In the genomic region with DNA sequence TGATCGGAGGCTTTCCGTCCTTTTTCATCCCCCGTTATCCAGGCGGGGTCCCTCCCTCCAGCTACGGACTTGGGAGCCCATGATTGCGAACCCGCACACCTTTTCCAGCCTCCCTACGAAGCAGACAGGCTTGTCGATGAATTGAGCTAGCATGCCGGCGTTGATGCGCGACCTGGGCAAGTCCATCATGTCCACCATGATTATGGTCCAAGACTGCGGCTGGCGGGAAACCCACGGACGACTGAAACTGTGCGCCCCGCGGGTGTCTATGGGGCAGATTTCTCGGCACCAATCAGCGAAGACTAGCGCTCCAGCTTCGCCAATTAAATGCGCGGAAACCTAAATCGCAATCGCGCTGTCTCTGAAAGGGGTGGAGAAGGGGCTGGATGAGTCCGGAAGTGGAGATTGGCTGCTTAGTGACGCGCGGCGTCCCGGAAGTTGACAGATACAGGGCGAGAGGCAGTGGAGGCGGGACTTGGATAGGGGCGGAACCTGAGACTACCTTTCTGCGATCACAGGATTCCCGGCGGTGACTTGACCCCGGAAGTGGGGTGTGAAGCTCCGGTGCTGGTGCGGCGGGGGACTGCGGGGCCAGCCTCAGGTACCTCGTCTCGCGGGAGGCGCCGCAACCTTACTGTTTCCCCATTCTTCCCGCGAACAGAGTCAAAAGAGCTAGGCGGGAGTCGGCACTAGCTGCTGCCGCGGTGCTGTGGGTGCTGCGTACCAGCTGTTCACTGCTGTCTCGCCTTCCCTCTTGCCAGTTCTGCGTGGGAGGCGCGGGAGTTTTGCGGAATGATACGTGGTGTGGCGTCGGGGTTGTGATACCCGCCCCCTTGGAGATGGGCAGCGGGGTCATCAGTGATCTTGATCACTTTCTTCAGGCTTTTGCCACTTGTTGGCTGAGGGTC, we compare ENCODE assay signal across 8 cellular contexts. TPM values are rescaled to one million over a fixed set of nuclear protein-coding genes. Genes with fewer than 3 reads are reported as not detected.
DNase-seq lines count a peak whose midpoint lies in the region; ATAC-seq and TF ChIP-seq lines count a peak whose summit lies in the region.

A gene (plus strand): TSS at position 532 of the 908 bp plus-strand sequence. CDS start 32,620 bp downstream, outside the sequence.

- peak; percentile 98 for DNase-seq in GM04504 (ENCODE audit: low read depth)
- DNase-seq in NCI-H1048 (lab: John Stamatoyannopoulos, UW): peak; percentile 98
- DNase-seq in SK-N-SH: peak; percentile 93
- DNase-seq in activated naive CD4-positive, alpha-beta T cell treated with anti-CD3 and anti-CD28 coated beads, Interleukin-2, amount 50 U/mL, for 16 hours: peak; percentile 98
- DNase-seq in germinal center (ENCODE audit: low spot score): peak; percentile 95
- DNase-seq in non-pigmented ciliary epithelial cell (ENCODE audit: low read depth): peak; percentile 97
- DNase-seq in superior temporal gyrus (ENCODE audit: extremely low spot score): peak; percentile 100

- peak within 1 kb of the TSS; percentile 79 to 85 for H3K4me3 ChIP-seq in SK-N-SH (ENCODE audit: low read depth in 2 of 2, low read length in 1 of 2)

- peak; percentile 98 for ATAC-seq in HG02571 (IDR thresholded peaks at IDR 0.05; ENCODE audit: unreplicated experiment)

- POLR2A ChIA-PET in SK-N-SH (lab: Yijun Ruan, JAX): interaction anchor here (0.6 to 2.7 kb wide), 16 partner anchors 8 to 686 kb away, joined by 3 to 25 read pairs (median 4); a partner anchor contains a TSS

- no peaks in the 10 kb centered on the region for H3K9me2 ChIP-seq in SK-N-SH

- peak within 1 kb of the TSS; percentile 81 for H3K4me2 ChIP-seq in SK-N-SH

- no peaks in the 10 kb centered on the region for H3K27me3 ChIP-seq in SK-N-SH (ENCODE audit: insufficient read depth)

- TF ChIP-seq EP300 in SK-N-SH (IDR thresholded peaks at IDR 0.05; ENCODE audit: borderline replicate concordance in 1 of 2, low read depth in 1 of 2, low read length in 1 of 2): peak in 1 of 2 experiments; percentile 3; a peak in 1 of 4 replicates

- H3K4me1 ChIP-seq in SK-N-SH (ENCODE audit: control insufficient read depth in 1 of 2, insufficient read depth in 2 of 2, low read depth in 1 of 2, low read length in 1 of 2): peaks cover 0 to 21% of the 10 kb centered on the region in 2 experiments; a peak in 2 of 4 replicates

- WGBS in SK-N-SH (ENCODE audit: low lambda C conversion rate): 1% methylated on average over 68 of the region's 68 CpGs

- H3K9ac ChIP-seq in SK-N-SH: peak within 1 kb of the TSS; percentile 68

- no peak for TF ChIP-seq CTCF in SK-N-SH (IDR thresholded peaks at IDR 0.05)

- H3F3A ChIP-seq in SK-N-SH (replicated peaks; ENCODE audit: insufficient read depth): no peaks in the 10 kb centered on the region

- peak within 1 kb of the TSS; percentile 80 to 96 for H3K27ac ChIP-seq in SK-N-SH (ENCODE audit: low read depth in 2 of 2, low read length in 1 of 2)

- no peaks in the 10 kb centered on the region for H3K9me3 ChIP-seq in SK-N-SH

- H3K79me2 ChIP-seq in SK-N-SH (ENCODE audit: insufficient read depth): peaks cover 41% of the 10 kb centered on the region

- CTCF ChIA-PET in SK-N-SH (lab: Yijun Ruan, JAX): interaction anchor here (0.6 to 4.3 kb wide), 14 partner anchors 12 to 656 kb away, joined by 3 to 23 read pairs (median 5); a partner anchor contains a TSS

- no peaks in the 10 kb centered on the region for H4K20me1 ChIP-seq in SK-N-SH (ENCODE audit: insufficient read depth)

- peak within 1 kb of the TSS; percentile 91 for H2AFZ ChIP-seq in SK-N-SH (ENCODE audit: low read depth)

- no peak for TF ChIP-seq RAD21 in SK-N-SH (IDR thresholded peaks at IDR 0.05; ENCODE audit: low read length)

- peaks cover 12 to 16% of the 10 kb centered on the region in 2 experiments for H3K36me3 ChIP-seq in SK-N-SH (replicated peaks in 1 of 2; ENCODE audit: control insufficient read depth in 1 of 2, insufficient read depth in 2 of 2, low read length in 1 of 2)

TF ChIP-seq in SK-N-SH, 30 proteins besides CTCF, POLR2A, EP300 and RAD21 (continues in another document):
- no peak for TF ChIP-seq SMC3 (IDR thresholded peaks at IDR 0.05; ENCODE audit: low read depth, low read length)
- TF ChIP-seq SIN3A (IDR thresholded peaks at IDR 0.05; ENCODE audit: borderline replicate concordance, low read depth, low read length): peak; percentile 83
- peak; percentile 88 for TF ChIP-seq POLR2AphosphoS5 (IDR thresholded peaks at IDR 0.05; ENCODE audit: low read depth, low read length)
- TF ChIP-seq, protein P1, sequence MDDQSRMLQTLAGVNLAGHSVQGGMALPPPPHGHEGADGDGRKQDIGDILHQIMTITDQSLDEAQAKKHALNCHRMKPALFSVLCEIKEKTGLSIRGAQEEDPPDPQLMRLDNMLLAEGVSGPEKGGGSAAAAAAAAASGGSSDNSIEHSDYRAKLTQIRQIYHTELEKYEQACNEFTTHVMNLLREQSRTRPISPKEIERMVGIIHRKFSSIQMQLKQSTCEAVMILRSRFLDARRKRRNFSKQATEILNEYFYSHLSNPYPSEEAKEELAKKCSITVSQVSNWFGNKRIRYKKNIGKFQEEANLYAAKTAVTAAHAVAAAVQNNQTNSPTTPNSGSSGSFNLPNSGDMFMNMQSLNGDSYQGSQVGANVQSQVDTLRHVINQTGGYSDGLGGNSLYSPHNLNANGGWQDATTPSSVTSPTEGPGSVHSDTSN (IDR thresholded peaks at IDR 0.05): peak; percentile 55
- 0 out of 2 replicates have a peak, but pooled peaks have one; percentile 35 for TF ChIP-seq RXRA (IDR thresholded peaks at IDR 0.05; ENCODE audit: borderline replicate concordance, low read depth)
- peak; percentile 92 for TF ChIP-seq TAF1 (IDR thresholded peaks at IDR 0.05; ENCODE audit: borderline replicate concordance, low read depth, low read length)
- peak; percentile 8; the same call in 1 of the 2 replicates for TF ChIP-seq FOSL2 (IDR thresholded peaks at IDR 0.05; ENCODE audit: borderline replicate concordance, low read depth)
- peak; percentile 90 for TF ChIP-seq MXI1 (IDR thresholded peaks at IDR 0.05; ENCODE audit: low read depth, low read length)
- TF ChIP-seq ELF1 (IDR thresholded peaks at IDR 0.05): peak; percentile 98
- peak; percentile 90 for TF ChIP-seq YY1 (IDR thresholded peaks at IDR 0.05; ENCODE audit: low read depth)
- TF ChIP-seq, protein P2, sequence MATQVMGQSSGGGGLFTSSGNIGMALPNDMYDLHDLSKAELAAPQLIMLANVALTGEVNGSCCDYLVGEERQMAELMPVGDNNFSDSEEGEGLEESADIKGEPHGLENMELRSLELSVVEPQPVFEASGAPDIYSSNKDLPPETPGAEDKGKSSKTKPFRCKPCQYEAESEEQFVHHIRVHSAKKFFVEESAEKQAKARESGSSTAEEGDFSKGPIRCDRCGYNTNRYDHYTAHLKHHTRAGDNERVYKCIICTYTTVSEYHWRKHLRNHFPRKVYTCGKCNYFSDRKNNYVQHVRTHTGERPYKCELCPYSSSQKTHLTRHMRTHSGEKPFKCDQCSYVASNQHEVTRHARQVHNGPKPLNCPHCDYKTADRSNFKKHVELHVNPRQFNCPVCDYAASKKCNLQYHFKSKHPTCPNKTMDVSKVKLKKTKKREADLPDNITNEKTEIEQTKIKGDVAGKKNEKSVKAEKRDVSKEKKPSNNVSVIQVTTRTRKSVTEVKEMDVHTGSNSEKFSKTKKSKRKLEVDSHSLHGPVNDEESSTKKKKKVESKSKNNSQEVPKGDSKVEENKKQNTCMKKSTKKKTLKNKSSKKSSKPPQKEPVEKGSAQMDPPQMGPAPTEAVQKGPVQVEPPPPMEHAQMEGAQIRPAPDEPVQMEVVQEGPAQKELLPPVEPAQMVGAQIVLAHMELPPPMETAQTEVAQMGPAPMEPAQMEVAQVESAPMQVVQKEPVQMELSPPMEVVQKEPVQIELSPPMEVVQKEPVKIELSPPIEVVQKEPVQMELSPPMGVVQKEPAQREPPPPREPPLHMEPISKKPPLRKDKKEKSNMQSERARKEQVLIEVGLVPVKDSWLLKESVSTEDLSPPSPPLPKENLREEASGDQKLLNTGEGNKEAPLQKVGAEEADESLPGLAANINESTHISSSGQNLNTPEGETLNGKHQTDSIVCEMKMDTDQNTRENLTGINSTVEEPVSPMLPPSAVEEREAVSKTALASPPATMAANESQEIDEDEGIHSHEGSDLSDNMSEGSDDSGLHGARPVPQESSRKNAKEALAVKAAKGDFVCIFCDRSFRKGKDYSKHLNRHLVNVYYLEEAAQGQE (IDR thresholded peaks at IDR 0.05; ENCODE audit: low read depth, low read length): peak; percentile 40; the same call in 1 of the 2 replicates
- TF ChIP-seq RFX5 (IDR thresholded peaks at IDR 0.05; ENCODE audit: low read length): peak; percentile 94
- no peak; the same call in 1 of the 2 replicates for TF ChIP-seq TEAD4 (IDR thresholded peaks at IDR 0.05; ENCODE audit: borderline replicate concordance, insufficient read depth)
- no peak for TF ChIP-seq JUND (IDR thresholded peaks at IDR 0.05)
- TF ChIP-seq RCOR1 (IDR thresholded peaks at IDR 0.05; ENCODE audit: low read length): 0 out of 2 replicates have a peak, but pooled peaks have one; percentile 4
- TF ChIP-seq CHD2 (IDR thresholded peaks at IDR 0.05; ENCODE audit: low read length, partially characterized antibody): peak; percentile 97
- TF ChIP-seq MEF2A (IDR thresholded peaks at IDR 0.05; ENCODE audit: borderline replicate concordance, low read depth): no peak
- TF ChIP-seq, protein P3, sequence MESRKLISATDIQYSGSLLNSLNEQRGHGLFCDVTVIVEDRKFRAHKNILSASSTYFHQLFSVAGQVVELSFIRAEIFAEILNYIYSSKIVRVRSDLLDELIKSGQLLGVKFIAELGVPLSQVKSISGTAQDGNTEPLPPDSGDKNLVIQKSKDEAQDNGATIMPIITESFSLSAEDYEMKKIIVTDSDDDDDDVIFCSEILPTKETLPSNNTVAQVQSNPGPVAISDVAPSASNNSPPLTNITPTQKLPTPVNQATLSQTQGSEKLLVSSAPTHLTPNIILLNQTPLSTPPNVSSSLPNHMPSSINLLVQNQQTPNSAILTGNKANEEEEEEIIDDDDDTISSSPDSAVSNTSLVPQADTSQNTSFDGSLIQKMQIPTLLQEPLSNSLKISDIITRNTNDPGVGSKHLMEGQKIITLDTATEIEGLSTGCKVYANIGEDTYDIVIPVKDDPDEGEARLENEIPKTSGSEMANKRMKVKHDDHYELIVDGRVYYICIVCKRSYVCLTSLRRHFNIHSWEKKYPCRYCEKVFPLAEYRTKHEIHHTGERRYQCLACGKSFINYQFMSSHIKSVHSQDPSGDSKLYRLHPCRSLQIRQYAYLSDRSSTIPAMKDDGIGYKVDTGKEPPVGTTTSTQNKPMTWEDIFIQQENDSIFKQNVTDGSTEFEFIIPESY (IDR thresholded peaks at IDR 0.05; ENCODE audit: borderline replicate concordance, low read depth): peak; percentile 93

RNA-seq across cellular contexts. Expression of the gene that starts here (rescaled TPM):
- 13.9 and 17.6 TPM in 2 replicates for polyA plus RNA-seq in SK-N-SH (2012; rRNA removed)
- 19.6 and 24.9 TPM in 2 replicates for polyA plus RNA-seq in SK-N-SH (2012; cell fraction: cytosol; rRNA removed)
- 7.5 and 9.7 TPM in 2 replicates for polyA plus RNA-seq in SK-N-SH (2012; cell fraction: nucleus; rRNA removed)

Comparison
In these comparisons a context has a peak if more than half of its experiments do, and no peak if none do; other contexts are left out.
1. Peak in every context shown above with its lines: DNase-seq, ATAC-seq, H3K4me3 ChIP-seq and H3K27ac ChIP-seq.